In genomic region chr11:103870821-103871309, GRCh38 we compare ENCODE assay signal across 17 cellular contexts.
DNase-seq lines count a peak whose midpoint lies in the region; ATAC-seq and TF ChIP-seq lines count a peak whose summit lies in the region.
"Had no signal": no experiment of that assay in that cellular context is flagged by ENCODE, and none has a peak within 500 bp of the region (broad histone marks: within the 10 kb centered on the region; RNA-seq: fewer than 3 reads in every experiment).

No MANE protein-coding gene starts in this region.

- no peaks in the 10 kb centered on the region for H3K4me1 Mint-ChIP-seq in nephron progenitor cell
- H3K4me1 Mint-ChIP-seq: GM23338 had no signal

- H3K9me3 Mint-ChIP-seq in nephron progenitor cell, result no peaks in the 10 kb centered on the region
- H3K9me3 Mint-ChIP-seq: activated naive CD8-positive, alpha-beta T cell treated with anti-CD3 and anti-CD28 coated beads, Interleukin-2, amount 10 ng/mL, durations not matched to agents 7 days and 5 days; GM23338; type B pancreatic cell had no signal

- peak overlapping the region in 3 of 11 experiments; percentile 7 to 36 (median 8); a peak in 2 of 22 replicates for H3K27ac ChIP-seq in BLaER1 treated with 17β-estradiol and CSF1 and Interleukin-3, amounts not matched to agents 10 nM and 100 nM
- H3K27ac ChIP-seq in hepatocyte (peak overlapping the region; percentile 69), gastrocnemius medialis (no peak overlapping the region)

- H3K4me2 ChIP-seq in BLaER1 treated with 17β-estradiol and CSF1 and Interleukin-3, amounts not matched to agents 10 nM and 100 nM, result peak overlapping the region; percentile 15 to 84 (median 73); a peak in 20 of 22 replicates
- no peak overlapping the region for H3K4me2 ChIP-seq in hepatocyte
- H3K4me2 ChIP-seq: GM23338 had no signal

- WGBS in hepatocyte (ENCODE audit: low lambda C conversion rate, missing lambda C conversion rate), result 89% methylated on average over 7 of the region's 7 CpGs

- DNase-seq in choroid plexus epithelial cell (ENCODE audit: low read depth), result peak; percentile 27
- DNase-seq in hepatocyte (ENCODE audit: low spot score), result peak; percentile 45
- peak; percentile 22 to 76 for DNase-seq in gastrocnemius medialis
- DNase-seq in nephron progenitor cell, result no peak
- DNase-seq in dedifferentiated amniotic fluid mesenchymal stem cell (ENCODE audit: extremely low spot score), result no peak
- DNase-seq: ACHN; activated naive CD8-positive, alpha-beta T cell treated with anti-CD3 and anti-CD28 coated beads, Interleukin-2, amount 10 ng/mL, durations not matched to agents 7 days and 5 days; activated T-cell treated with anti-CD3 and anti-CD28 coated beads, Interleukin-2, amount 50 U/mL, for 48 hours; cerebellar nuclear complex; NCI-H2081; NCI-H526; PC-3 had no signal

- H3K36me3 Mint-ChIP-seq in nephron progenitor cell (ENCODE audit: low read depth), result no peaks in the 10 kb centered on the region
- H3K36me3 Mint-ChIP-seq: type B pancreatic cell had no signal

- TF ChIP-seq CTCF in choroid plexus epithelial cell (conservative IDR thresholded peaks at IDR 0.05; ENCODE audit: low read depth, low read length), result no peak
- TF ChIP-seq CTCF in hepatocyte (IDR thresholded peaks at IDR 0.05; ENCODE audit: poor library complexity), result no peak
- TF ChIP-seq CTCF in gastrocnemius medialis (IDR thresholded peaks at IDR 0.05 in 4 of 5, conservative IDR thresholded peaks at IDR 0.05 in 1 of 5), result no peak
- TF ChIP-seq CTCF in nephron progenitor cell (IDR thresholded peaks at IDR 0.05), result no peak

- no peak for TF ChIP-seq POLR2A in gastrocnemius medialis (IDR thresholded peaks at IDR 0.05)

- H3K79me2 ChIP-seq in hepatocyte, result no peaks in the 10 kb centered on the region

- no peak overlapping the region for H3K27ac Mint-ChIP-seq in nephron progenitor cell
- H3K27ac Mint-ChIP-seq: activated naive CD8-positive, alpha-beta T cell treated with anti-CD3 and anti-CD28 coated beads, Interleukin-2, amount 10 ng/mL, durations not matched to agents 7 days and 5 days; GM23338; type B pancreatic cell had no signal

- H3K9ac ChIP-seq in BLaER1 treated with 17β-estradiol and CSF1 and Interleukin-3, amounts not matched to agents 10 nM and 100 nM, result no peak overlapping the region

- H3K36me3 ChIP-seq in BLaER1 treated with 17β-estradiol and CSF1 and Interleukin-3, amounts not matched to agents 10 nM and 100 nM, result no peaks in the 10 kb centered on the region
- H3K36me3 ChIP-seq in hepatocyte (replicated peaks; ENCODE audit: insufficient read depth, low read depth) (no peaks in the 10 kb centered on the region), gastrocnemius medialis (no peaks in the 10 kb centered on the region)

- no peak overlapping the region for H3K4me3 ChIP-seq in BLaER1 treated with 17β-estradiol and CSF1 and Interleukin-3, amounts not matched to agents 10 nM and 100 nM
- H3K4me3 ChIP-seq in choroid plexus epithelial cell (ENCODE audit: low read depth, low read length), result no peak overlapping the region
- no peak overlapping the region for H3K4me3 ChIP-seq in hepatocyte
- no peak overlapping the region for H3K4me3 ChIP-seq in gastrocnemius medialis
- H3K4me3 ChIP-seq: GM23338 had no signal

- H3K27me3 Mint-ChIP-seq in nephron progenitor cell (ENCODE audit: low read depth, poor library complexity), result peaks cover 3% of the 10 kb centered on the region
- H3K27me3 Mint-ChIP-seq: activated naive CD8-positive, alpha-beta T cell treated with anti-CD3 and anti-CD28 coated beads, Interleukin-2, amount 10 ng/mL, durations not matched to agents 7 days and 5 days; type B pancreatic cell had no signal

- H3K9me3 ChIP-seq in BLaER1 treated with 17β-estradiol and CSF1 and Interleukin-3, amounts not matched to agents 10 nM and 100 nM (replicated peaks in 1 of 11), result peaks cover 0 to 5% (median 0%) of the 10 kb centered on the region in 11 experiments; a peak in 1 of 22 replicates
- H3K9me3 ChIP-seq in hepatocyte (ENCODE audit: low read depth) (no peaks in the 10 kb centered on the region), gastrocnemius medialis (no peaks in the 10 kb centered on the region)

- H3K4me1 ChIP-seq in BLaER1 treated with 17β-estradiol and CSF1 and Interleukin-3, amounts not matched to agents 10 nM and 100 nM, result peaks cover 25 to 45% (median 35%) of the 10 kb centered on the region in 10 experiments
- H3K4me1 ChIP-seq in hepatocyte (ENCODE audit: insufficient read depth) (no peaks in the 10 kb centered on the region), gastrocnemius medialis (no peaks in the 10 kb centered on the region)

- no peak overlapping the region for H2AFZ ChIP-seq in hepatocyte
- H2AFZ ChIP-seq: GM23338 had no signal

- H3K27me3 ChIP-seq in BLaER1 treated with 17β-estradiol and CSF1 and Interleukin-3, amounts not matched to agents 10 nM and 100 nM, result no peaks in the 10 kb centered on the region
- H3K27me3 ChIP-seq in hepatocyte (no peaks in the 10 kb centered on the region), gastrocnemius medialis (no peaks in the 10 kb centered on the region)

- intact Hi-C loops in gastrocnemius medialis (cut with DNase I; ENCODE audit: low total_unique reads), result no loop called here

- in situ Hi-C loops in gastrocnemius medialis (cut with MboI; ENCODE audit: low sequenced_read_pairs in 4 of 4), result no loop called here

- H4K20me1 ChIP-seq in BLaER1 treated with 17β-estradiol and CSF1 and Interleukin-3, amounts not matched to agents 10 nM and 100 nM, result no peaks in the 10 kb centered on the region
- no peaks in the 10 kb centered on the region for H4K20me1 ChIP-seq in hepatocyte (ENCODE audit: insufficient read depth, poor library complexity, severe bottlenecking)

- no peak overlapping the region for H3K4me3 Mint-ChIP-seq in nephron progenitor cell
- H3K4me3 Mint-ChIP-seq: activated naive CD8-positive, alpha-beta T cell treated with anti-CD3 and anti-CD28 coated beads, Interleukin-2, amount 10 ng/mL, durations not matched to agents 7 days and 5 days; GM23338; type B pancreatic cell had no signal

- H3K9me2 ChIP-seq in hepatocyte (replicated peaks; ENCODE audit: insufficient read depth), result no peaks in the 10 kb centered on the region

- ATAC-seq in gastrocnemius medialis (peak; percentile 77 to 83), GM18520 (IDR thresholded peaks at IDR 0.05; ENCODE audit: unreplicated experiment) (no peak), HG02981 (IDR thresholded peaks at IDR 0.05; ENCODE audit: unreplicated experiment) (no peak)
- ATAC-seq: GM23338, PC-3 had no signal

Comparison
In these comparisons a context has a peak if more than half of its experiments do, and no peak if none do; other contexts are left out.
1. DNase-seq: peak in choroid plexus epithelial cell (single experiment), hepatocyte (single experiment) and gastrocnemius medialis (2 of 2); none in nephron progenitor cell (single experiment) and dedifferentiated amniotic fluid mesenchymal stem cell (single experiment).
2. ATAC-seq: peak in gastrocnemius medialis (2 of 2); none in GM18520 (single experiment) and HG02981 (single experiment).